Comparison of ENCODE assay signal across 12 cellular contexts in the genomic region with DNA sequence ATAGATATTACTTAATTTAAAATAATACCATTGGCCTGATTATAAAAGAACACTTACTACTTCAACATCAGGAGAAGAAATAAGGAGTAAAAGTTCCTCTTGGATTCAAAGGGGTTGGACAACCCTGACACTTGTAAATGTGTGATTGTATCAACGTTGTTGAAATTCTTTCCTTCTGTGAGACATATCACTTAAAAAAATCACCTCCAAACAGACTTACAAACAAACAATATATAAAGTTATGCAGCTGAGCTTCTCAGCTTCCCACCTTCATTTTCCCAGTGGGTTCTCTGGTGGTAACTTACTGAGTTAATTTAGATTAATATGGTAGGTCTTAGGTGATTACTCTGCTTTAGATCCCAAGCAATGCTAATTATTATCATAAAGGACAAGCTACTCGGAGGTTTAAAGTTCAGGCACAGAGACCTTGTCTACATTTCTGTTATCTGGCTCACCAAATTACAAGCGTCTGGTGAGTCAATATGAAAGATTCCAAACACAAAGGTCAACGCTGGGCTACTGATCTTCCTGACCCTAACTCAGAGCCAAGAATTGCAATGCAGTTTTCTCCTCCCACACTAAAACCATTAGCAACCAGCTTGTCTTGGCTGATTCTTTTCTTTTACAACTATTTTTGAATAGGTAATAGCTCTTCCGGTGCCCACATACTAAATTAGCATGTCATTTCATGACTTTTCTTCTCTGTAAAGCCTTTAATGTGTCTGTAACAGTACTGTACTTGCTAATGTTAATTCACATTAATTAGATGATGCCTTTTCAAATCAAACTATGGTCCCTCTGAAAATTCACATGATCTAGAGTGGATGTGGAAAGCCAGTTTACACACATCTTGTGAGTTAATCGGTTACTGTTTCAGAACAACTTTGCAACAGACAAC.
A peak's percentile ranks its signal among the peaks of the same experiment; 100 is the strongest.
DNase-seq lines count a peak whose midpoint lies in the region; ATAC-seq and TF ChIP-seq lines count a peak whose summit lies in the region.
"Had no signal": no experiment of that assay in that cellular context is flagged by ENCODE, and none has a peak within 500 bp of the region (broad histone marks: within the 10 kb centered on the region; RNA-seq: fewer than 3 reads in every experiment).

No MANE protein-coding gene starts in this region.

- DNase-seq in BJ (ENCODE audit: low read depth) (peak; percentile 35), NCI-H226 (peak; percentile 72), choroid plexus epithelial cell (ENCODE audit: low read depth) (peak; percentile 83), mucosa of descending colon (no peak), GM23338 (ENCODE audit: low spot score) (no peak), NCI-H2171 treated with DMSO at 0.1 percent for 48 hours (lab: John Stamatoyannopoulos, UW) (no peak), iPS-NIHi11 (ENCODE audit: low spot score) (no peak)
- no peak for DNase-seq in activated CD4-positive, alpha-beta T cell treated with anti-CD3 and anti-CD28 coated beads, Interleukin-2, amount 50 U/mL, for 1 hour
- DNase-seq: activated B cell treated with CpG ODN at 0.5 μM for 24 hours; activated effector memory CD4-positive, alpha-beta T cell treated with Interleukin-2 at 50 U/mL for 16 hours had no signal

- H3F3A ChIP-seq in GM23338 (replicated peaks; ENCODE audit: low read depth), result no peaks in the 10 kb centered on the region

- H3K9me2 ChIP-seq in GM23338 (ENCODE audit: insufficient read depth), result no peaks in the 10 kb centered on the region

- no peaks in the 10 kb centered on the region for H3K27me3 ChIP-seq in BJ (ENCODE audit: control insufficient read depth, insufficient read depth, low read length)
- no peaks in the 10 kb centered on the region for H3K27me3 ChIP-seq in GM23338 (ENCODE audit: insufficient read depth)

- H3K9me3 Mint-ChIP-seq in GM23338, result no peaks in the 10 kb centered on the region
- H3K9me3 Mint-ChIP-seq: activated B cell treated with CpG ODN at 0.5 μM for 24 hours had no signal

- intact Hi-C loops in mucosa of descending colon (cut with DNase I, micrococcal nuclease), result no loop called here

- TF ChIP-seq CTCF in BJ (IDR thresholded peaks at IDR 0.05; ENCODE audit: insufficient read depth, low read depth, low read length), result no peak
- no peak for TF ChIP-seq CTCF in choroid plexus epithelial cell (conservative IDR thresholded peaks at IDR 0.05; ENCODE audit: low read depth, low read length)
- TF ChIP-seq CTCF in mucosa of descending colon (IDR thresholded peaks at IDR 0.05), result no peak
- no peak for TF ChIP-seq CTCF in GM23338 (conservative IDR thresholded peaks at IDR 0.05; ENCODE audit: low read depth in 2 of 2)

- H3K36me3 ChIP-seq in BJ (ENCODE audit: control insufficient read depth, insufficient read depth, low read length), result no peaks in the 10 kb centered on the region
- H3K36me3 ChIP-seq in mucosa of descending colon (ENCODE audit: low read depth), result no peaks in the 10 kb centered on the region
- H3K36me3 ChIP-seq in GM23338 (ENCODE audit: insufficient read depth), result no peaks in the 10 kb centered on the region

- H3K27ac ChIP-seq in GM23338 (ENCODE audit: low read depth), result no peak overlapping the region
- H3K27ac ChIP-seq: C4-2B, parathyroid adenoma had no signal

- H3K27me3 Mint-ChIP-seq in GM23338 (ENCODE audit: insufficient read depth, low read depth, poor library complexity), result no peaks in the 10 kb centered on the region
- H3K27me3 Mint-ChIP-seq: activated B cell treated with CpG ODN at 0.5 μM for 24 hours had no signal

- H3K79me2 ChIP-seq in GM23338 (replicated peaks; ENCODE audit: insufficient read depth), result no peaks in the 10 kb centered on the region
- H3K79me2 ChIP-seq: parathyroid adenoma had no signal

- H3K4me3 Mint-ChIP-seq in GM23338, result no peak overlapping the region
- H3K4me3 Mint-ChIP-seq: activated B cell treated with CpG ODN at 0.5 μM for 24 hours had no signal

- H3K27ac Mint-ChIP-seq in GM23338, result no peak overlapping the region
- H3K27ac Mint-ChIP-seq: activated B cell treated with CpG ODN at 0.5 μM for 24 hours had no signal

- POLR2A ChIA-PET in BJ (lab: Charles Lee), result no interaction called here

- no peaks in the 10 kb centered on the region for H3K36me3 Mint-ChIP-seq in GM23338 (ENCODE audit: low read depth)

- H3K4me2 ChIP-seq in GM23338, result no peak overlapping the region

- no peaks in the 10 kb centered on the region for H4K20me1 ChIP-seq in GM23338 (replicated peaks; ENCODE audit: insufficient read depth)

- no peak overlapping the region for H2AFZ ChIP-seq in GM23338
- H2AFZ ChIP-seq: parathyroid adenoma had no signal

- H3K9me3 ChIP-seq in mucosa of descending colon, result no peaks in the 10 kb centered on the region

- no peak overlapping the region for H3K4me3 ChIP-seq in BJ (ENCODE audit: low read depth, low read length)
- H3K4me3 ChIP-seq in choroid plexus epithelial cell (ENCODE audit: low read depth, low read length), result no peak overlapping the region
- H3K4me3 ChIP-seq in mucosa of descending colon, result no peak overlapping the region
- no peak overlapping the region for H3K4me3 ChIP-seq in GM23338

- ATAC-seq in mucosa of descending colon (peak; percentile 86), GM23338 (no peak)

- CTCF ChIA-PET in BJ (lab: Yijun Ruan, JAX), result interaction anchor here (2.6 kb wide), 1 partner anchor 1214 kb away, joined by 14 read pairs; no protein-coding TSS in a partner anchor

- H3K4me1 Mint-ChIP-seq in GM23338, result no peaks in the 10 kb centered on the region; the same call in 2 of the 3 replicates
- H3K4me1 Mint-ChIP-seq: activated B cell treated with CpG ODN at 0.5 μM for 24 hours had no signal

- H3K4me1 ChIP-seq in mucosa of descending colon (ENCODE audit: low read depth) (peaks cover 5% of the 10 kb centered on the region), GM23338 (ENCODE audit: insufficient read depth) (no peaks in the 10 kb centered on the region)
- H3K4me1 ChIP-seq: parathyroid adenoma had no signal

TF ChIP-seq in GM23338, 12 proteins besides CTCF, POLR2A, EP300 and RAD21:
- TF ChIP-seq NANOG (IDR thresholded peaks at IDR 0.05; ENCODE audit: borderline replicate concordance), result no peak
- no peak for TF ChIP-seq ZNF331 (CRISPR knock-in tag; IDR thresholded peaks at IDR 0.05; ENCODE audit: low read depth)
- no peak for TF ChIP-seq EZH2 (IDR thresholded peaks at IDR 0.05; ENCODE audit: low read depth, unreplicated experiment)
- TF ChIP-seq, protein P1, sequence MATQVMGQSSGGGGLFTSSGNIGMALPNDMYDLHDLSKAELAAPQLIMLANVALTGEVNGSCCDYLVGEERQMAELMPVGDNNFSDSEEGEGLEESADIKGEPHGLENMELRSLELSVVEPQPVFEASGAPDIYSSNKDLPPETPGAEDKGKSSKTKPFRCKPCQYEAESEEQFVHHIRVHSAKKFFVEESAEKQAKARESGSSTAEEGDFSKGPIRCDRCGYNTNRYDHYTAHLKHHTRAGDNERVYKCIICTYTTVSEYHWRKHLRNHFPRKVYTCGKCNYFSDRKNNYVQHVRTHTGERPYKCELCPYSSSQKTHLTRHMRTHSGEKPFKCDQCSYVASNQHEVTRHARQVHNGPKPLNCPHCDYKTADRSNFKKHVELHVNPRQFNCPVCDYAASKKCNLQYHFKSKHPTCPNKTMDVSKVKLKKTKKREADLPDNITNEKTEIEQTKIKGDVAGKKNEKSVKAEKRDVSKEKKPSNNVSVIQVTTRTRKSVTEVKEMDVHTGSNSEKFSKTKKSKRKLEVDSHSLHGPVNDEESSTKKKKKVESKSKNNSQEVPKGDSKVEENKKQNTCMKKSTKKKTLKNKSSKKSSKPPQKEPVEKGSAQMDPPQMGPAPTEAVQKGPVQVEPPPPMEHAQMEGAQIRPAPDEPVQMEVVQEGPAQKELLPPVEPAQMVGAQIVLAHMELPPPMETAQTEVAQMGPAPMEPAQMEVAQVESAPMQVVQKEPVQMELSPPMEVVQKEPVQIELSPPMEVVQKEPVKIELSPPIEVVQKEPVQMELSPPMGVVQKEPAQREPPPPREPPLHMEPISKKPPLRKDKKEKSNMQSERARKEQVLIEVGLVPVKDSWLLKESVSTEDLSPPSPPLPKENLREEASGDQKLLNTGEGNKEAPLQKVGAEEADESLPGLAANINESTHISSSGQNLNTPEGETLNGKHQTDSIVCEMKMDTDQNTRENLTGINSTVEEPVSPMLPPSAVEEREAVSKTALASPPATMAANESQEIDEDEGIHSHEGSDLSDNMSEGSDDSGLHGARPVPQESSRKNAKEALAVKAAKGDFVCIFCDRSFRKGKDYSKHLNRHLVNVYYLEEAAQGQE (IDR thresholded peaks at IDR 0.05; ENCODE audit: unreplicated experiment), result no peak
- TF ChIP-seq JUNB (IDR thresholded peaks at IDR 0.05; ENCODE audit: unreplicated experiment), result no peak
- TF ChIP-seq POLR2AphosphoS5 (IDR thresholded peaks at IDR 0.05; ENCODE audit: low read depth), result no peak
- no peak for TF ChIP-seq EZH2phosphoT487 (IDR thresholded peaks at IDR 0.05; ENCODE audit: unreplicated experiment)
- TF ChIP-seq STAT1 (IDR thresholded peaks at IDR 0.05; ENCODE audit: unreplicated experiment), result no peak
- no peak for TF ChIP-seq ZNF114 (CRISPR knock-in tag; IDR thresholded peaks at IDR 0.05)
- TF ChIP-seq, protein P2, sequence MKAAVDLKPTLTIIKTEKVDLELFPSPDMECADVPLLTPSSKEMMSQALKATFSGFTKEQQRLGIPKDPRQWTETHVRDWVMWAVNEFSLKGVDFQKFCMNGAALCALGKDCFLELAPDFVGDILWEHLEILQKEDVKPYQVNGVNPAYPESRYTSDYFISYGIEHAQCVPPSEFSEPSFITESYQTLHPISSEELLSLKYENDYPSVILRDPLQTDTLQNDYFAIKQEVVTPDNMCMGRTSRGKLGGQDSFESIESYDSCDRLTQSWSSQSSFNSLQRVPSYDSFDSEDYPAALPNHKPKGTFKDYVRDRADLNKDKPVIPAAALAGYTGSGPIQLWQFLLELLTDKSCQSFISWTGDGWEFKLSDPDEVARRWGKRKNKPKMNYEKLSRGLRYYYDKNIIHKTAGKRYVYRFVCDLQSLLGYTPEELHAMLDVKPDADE (IDR thresholded peaks at IDR 0.05), result no peak
- TF ChIP-seq CREB1 (CRISPR knock-in tag; IDR thresholded peaks at IDR 0.05; ENCODE audit: low read depth), result no peak

Comparison
In these comparisons a context has a peak if more than half of its experiments do, and no peak if none do; other contexts are left out.
1. DNase-seq: peak in BJ (single experiment), NCI-H226 (single experiment) and choroid plexus epithelial cell (single experiment); none in mucosa of descending colon (0 of 3), GM23338 (single experiment), NCI-H2171 treated with DMSO at 0.1 percent for 48 hours (single experiment), iPS-NIHi11 (single experiment) and activated CD4-positive, alpha-beta T cell treated with anti-CD3 and anti-CD28 coated beads, Interleukin-2, amount 50 U/mL, for 1 hour (single experiment).